Comparison of ENCODE assay signal across 7 cellular contexts in the genomic region with DNA sequence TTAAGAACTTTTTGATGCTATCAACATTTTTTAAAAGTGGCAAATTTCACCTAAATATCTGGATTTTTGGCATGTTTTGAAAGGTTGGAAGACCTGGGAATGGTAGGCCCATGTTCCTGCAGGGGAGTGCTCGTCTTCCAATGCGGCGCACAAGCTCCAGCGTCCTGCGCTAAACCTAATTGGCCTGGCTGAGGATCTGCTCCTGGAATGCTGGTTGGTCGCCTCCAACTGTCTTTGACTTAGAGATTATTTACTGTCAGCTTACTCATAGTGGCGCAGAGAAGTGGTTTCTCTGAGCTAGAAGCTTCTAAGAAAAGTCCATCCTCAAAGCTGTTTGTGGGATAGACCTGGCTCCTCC. TPM values are rescaled to one million over a fixed set of nuclear protein-coding genes. Genes with fewer than 3 reads are reported as not detected.
DNase-seq lines count a peak whose midpoint lies in the region; ATAC-seq and TF ChIP-seq lines count a peak whose summit lies in the region.

No MANE protein-coding gene starts in this region.

- H3K4me1 Mint-ChIP-seq in activated CD8-positive, alpha-beta T cell treated with anti-CD3 and anti-CD28 coated beads for 36 hours (ENCODE audit: low read depth) = peaks cover 36% of the 10 kb centered on the region
- peaks cover 52% of the 10 kb centered on the region for H3K4me1 Mint-ChIP-seq in stimulated activated naive CD8-positive, alpha-beta T cell treated with anti-CD3 and anti-CD28 coated beads, Interleukin-15, amount 100 ng/mL, for 72 hours

- DNase-seq in activated CD8-positive, alpha-beta T cell treated with anti-CD3 and anti-CD28 coated beads for 36 hours = no peak
- no peak for DNase-seq in stimulated activated naive CD8-positive, alpha-beta T cell treated with anti-CD3 and anti-CD28 coated beads, Interleukin-15, amount 100 ng/mL, for 72 hours
- DNase-seq in NCI-H510A treated with DMSO at 0.1 percent for 48 hours (lab: John Stamatoyannopoulos, UW) = no peak

- no peaks in the 10 kb centered on the region for H3K36me3 Mint-ChIP-seq in activated CD8-positive, alpha-beta T cell treated with anti-CD3 and anti-CD28 coated beads for 36 hours (ENCODE audit: low read depth)

- H3K27me3 ChIP-seq in HUES48 (ENCODE audit: control insufficient read depth, insufficient read depth, low read length) = no peaks in the 10 kb centered on the region
- H3K27me3 ChIP-seq in iPS-20b (ENCODE audit: insufficient read depth, low read length) = no peaks in the 10 kb centered on the region

- no peak for TF ChIP-seq CTCF in activated CD8-positive, alpha-beta T cell treated with anti-CD3 and anti-CD28 coated beads for 36 hours (IDR thresholded peaks at IDR 0.05)

- no peak overlapping the region for H3K9ac ChIP-seq in HUES48 (ENCODE audit: low read depth, low read length)
- peak overlapping the region; percentile 30; the same call in 1 of the 2 replicates for H3K9ac ChIP-seq in iPS-20b (ENCODE audit: low read depth, low read length)

- no peak for ATAC-seq in activated CD8-positive, alpha-beta T cell treated with anti-CD3 and anti-CD28 coated beads for 36 hours
- ATAC-seq in stimulated activated naive CD8-positive, alpha-beta T cell treated with anti-CD3 and anti-CD28 coated beads, Interleukin-15, amount 100 ng/mL, for 72 hours = no peak
- ATAC-seq in GM18907 (IDR thresholded peaks at IDR 0.05; ENCODE audit: unreplicated experiment) (no peak), HG02885 (IDR thresholded peaks at IDR 0.05; ENCODE audit: poor library complexity, unreplicated experiment) (no peak)

- H3K9me3 Mint-ChIP-seq in activated CD8-positive, alpha-beta T cell treated with anti-CD3 and anti-CD28 coated beads for 36 hours = no peaks in the 10 kb centered on the region
- no peaks in the 10 kb centered on the region for H3K9me3 Mint-ChIP-seq in stimulated activated naive CD8-positive, alpha-beta T cell treated with anti-CD3 and anti-CD28 coated beads, Interleukin-15, amount 100 ng/mL, for 72 hours

- 0 out of 2 replicates have a peak, but pooled peaks cover 3% of the 10 kb centered on the region for H3K36me3 ChIP-seq in HUES48 (ENCODE audit: control insufficient read depth, insufficient read depth, low read length)
- H3K36me3 ChIP-seq in iPS-20b (ENCODE audit: insufficient read depth, low read depth, low read length) = peaks cover 15% of the 10 kb centered on the region; the same call in 1 of the 2 replicates

- intact Hi-C loops in activated CD8-positive, alpha-beta T cell treated with anti-CD3 and anti-CD28 coated beads for 36 hours (cut with micrococcal nuclease) = loop anchor here (5.0 kb wide), 2 partner anchors 81 to 101 kb away; partner anchors contain the start of gene PIK3IP1

- peak overlapping the region; percentile 82 for H3K27ac Mint-ChIP-seq in activated CD8-positive, alpha-beta T cell treated with anti-CD3 and anti-CD28 coated beads for 36 hours
- H3K27ac Mint-ChIP-seq in stimulated activated naive CD8-positive, alpha-beta T cell treated with anti-CD3 and anti-CD28 coated beads, Interleukin-15, amount 100 ng/mL, for 72 hours = peak overlapping the region; percentile 23 to 89

- H3K27me3 Mint-ChIP-seq in activated CD8-positive, alpha-beta T cell treated with anti-CD3 and anti-CD28 coated beads for 36 hours = no peaks in the 10 kb centered on the region
- no peaks in the 10 kb centered on the region for H3K27me3 Mint-ChIP-seq in stimulated activated naive CD8-positive, alpha-beta T cell treated with anti-CD3 and anti-CD28 coated beads, Interleukin-15, amount 100 ng/mL, for 72 hours

- H3K9me3 ChIP-seq in HUES48 (ENCODE audit: control insufficient read depth, insufficient read depth, low read length) (no peaks in the 10 kb centered on the region), iPS-20b (ENCODE audit: insufficient read depth, low read depth, low read length) (no peaks in the 10 kb centered on the region)

- H3K4me1 ChIP-seq in HUES48 (ENCODE audit: control insufficient read depth, insufficient read depth, low read length) (peaks cover 3% of the 10 kb centered on the region; the same call in 1 of the 2 replicates), iPS-20b (ENCODE audit: insufficient read depth, low read length) (peaks cover 5% of the 10 kb centered on the region; the same call in 1 of the 2 replicates)

- no peak overlapping the region for H3K27ac ChIP-seq in HUES48 (ENCODE audit: low read depth, low read length)
- no peak overlapping the region for H3K27ac ChIP-seq in iPS-20b (ENCODE audit: low read length)

- POLR2A ChIA-PET in activated CD8-positive, alpha-beta T cell treated with anti-CD3 and anti-CD28 coated beads for 36 hours (lab: Charles Lee) = interaction anchor here (0.6 to 3.4 kb wide), 11 partner anchors 10 to 423 kb away, joined by 3 to 12 read pairs (median 5); partner anchors contain the start of gene RNF185

- H3K4me3 Mint-ChIP-seq in activated CD8-positive, alpha-beta T cell treated with anti-CD3 and anti-CD28 coated beads for 36 hours = peak overlapping the region; percentile 82
- peak overlapping the region; percentile 85 to 91 for H3K4me3 Mint-ChIP-seq in stimulated activated naive CD8-positive, alpha-beta T cell treated with anti-CD3 and anti-CD28 coated beads, Interleukin-15, amount 100 ng/mL, for 72 hours

- H3K4me3 ChIP-seq in HUES48 (ENCODE audit: low read depth, low read length) (peak overlapping the region; percentile 53), iPS-20b (ENCODE audit: low read length) (peak overlapping the region; percentile 95)

- CTCF ChIA-PET in activated CD8-positive, alpha-beta T cell treated with anti-CD3 and anti-CD28 coated beads for 36 hours (lab: Charles Lee) = interaction anchor here (0.7 to 5.7 kb wide), 24 partner anchors 10 to 135 kb away, joined by 3 to 51 read pairs (median 4); partner anchors contain the start of genes PIK3IP1, RNF185, SELENOM and SMTN

RNA-seq across cellular contexts. Expression of gene LIMK2, which starts 0.6 kb away (rescaled TPM):
- total RNA-seq in activated CD8-positive, alpha-beta T cell treated with anti-CD3 and anti-CD28 coated beads for 36 hours = 10 to 100 TPM; 23.2 to 25.5 TPM

RNA-seq across cellular contexts. Expression of gene RNF185, which starts 51.5 kb away (rescaled TPM):
- 10 to 100 TPM; 14.3 to 14.6 TPM for total RNA-seq in activated CD8-positive, alpha-beta T cell treated with anti-CD3 and anti-CD28 coated beads for 36 hours
